ENCODE assay signal across 8 cellular contexts in the genomic region with DNA sequence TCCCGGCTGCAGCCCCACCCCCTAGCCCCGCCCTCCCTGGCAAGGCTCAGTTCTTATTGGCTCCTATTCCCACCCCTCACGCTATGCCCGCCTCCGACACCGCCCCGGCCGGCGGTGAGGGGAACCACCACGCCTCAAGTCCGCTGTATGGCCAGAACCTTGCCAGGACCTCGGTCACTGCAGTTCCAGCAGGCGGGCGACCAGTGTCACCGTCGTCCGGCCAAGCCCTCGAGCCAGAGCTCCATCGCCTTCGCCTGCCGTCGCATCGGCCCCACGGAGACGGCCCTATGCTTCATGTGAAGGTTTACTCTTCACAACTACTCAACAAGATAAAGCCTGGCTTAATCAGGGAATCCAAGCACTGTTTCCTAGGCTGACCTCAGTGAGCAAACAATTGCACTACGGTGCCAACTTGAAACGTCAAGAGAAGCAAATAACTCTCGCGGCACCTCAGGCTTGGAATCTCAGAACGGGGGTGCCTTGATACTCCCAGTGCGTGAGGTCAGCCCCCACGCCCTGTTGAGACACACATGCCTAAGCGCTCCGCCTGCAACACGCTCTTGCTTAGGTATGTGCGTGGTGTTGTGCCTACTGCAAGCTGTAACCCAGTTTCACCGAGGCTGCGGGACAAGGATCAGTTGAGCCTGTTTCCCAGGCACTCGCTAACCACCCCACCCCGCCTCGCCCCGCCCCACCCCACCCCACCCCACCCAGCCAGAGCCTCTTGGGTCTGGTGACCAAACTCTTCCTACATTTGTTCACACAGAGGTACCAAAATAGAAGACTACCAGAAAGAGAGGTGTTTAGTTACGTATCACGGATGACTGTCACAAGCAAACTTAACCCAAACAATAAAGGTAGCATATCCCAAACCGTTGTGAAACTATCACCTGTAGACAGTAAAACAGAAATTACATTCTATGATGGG. TPM values are rescaled to one million over a fixed set of nuclear protein-coding genes. Genes with fewer than 3 reads are reported as not detected.
A peak's percentile ranks its signal among the peaks of the same experiment; 100 is the strongest.
DNase-seq lines count a peak whose midpoint lies in the region; ATAC-seq and TF ChIP-seq lines count a peak whose summit lies in the region.

No MANE protein-coding gene starts in this region.

- H3K4me1 Mint-ChIP-seq in neural progenitor cell = peaks cover 4% of the 10 kb centered on the region
- peaks cover 9% of the 10 kb centered on the region for H3K4me1 Mint-ChIP-seq in stimulated activated naive CD8-positive, alpha-beta T cell treated with anti-CD3 and anti-CD28 coated beads, Interleukin-15, amount 100 ng/mL, for 72 hours

- H3K9ac ChIP-seq in neural progenitor cell = no peak overlapping the region

- no peaks in the 10 kb centered on the region for H3K9me3 Mint-ChIP-seq in neural progenitor cell
- H3K9me3 Mint-ChIP-seq in stimulated activated naive CD8-positive, alpha-beta T cell treated with anti-CD3 and anti-CD28 coated beads, Interleukin-15, amount 100 ng/mL, for 72 hours = no peaks in the 10 kb centered on the region

- peaks cover 8% of the 10 kb centered on the region for H3F3A ChIP-seq in neural progenitor cell (ENCODE audit: low read depth)

- no peaks in the 10 kb centered on the region for H3K9me3 ChIP-seq in RWPE2 (ENCODE audit: severe bottlenecking)
- no peaks in the 10 kb centered on the region for H3K9me3 ChIP-seq in neural progenitor cell (ENCODE audit: low read depth)

- peak overlapping the region; percentile 97 for H2AFZ ChIP-seq in neural progenitor cell (replicated peaks)

- no peak overlapping the region for H3K27ac Mint-ChIP-seq in neural progenitor cell
- peak overlapping the region in 1 of 2 donors; percentile 79 for H3K27ac Mint-ChIP-seq in stimulated activated naive CD8-positive, alpha-beta T cell treated with anti-CD3 and anti-CD28 coated beads, Interleukin-15, amount 100 ng/mL, for 72 hours

- H3K4me2 ChIP-seq in neural progenitor cell = peak overlapping the region; percentile 88

- no peaks in the 10 kb centered on the region for H3K36me3 ChIP-seq in RWPE2 (ENCODE audit: low read depth)
- no peaks in the 10 kb centered on the region for H3K36me3 ChIP-seq in neural progenitor cell

- H3K27me3 ChIP-seq in RWPE2 (ENCODE audit: insufficient read depth, poor library complexity, severe bottlenecking) = no peaks in the 10 kb centered on the region
- no peaks in the 10 kb centered on the region for H3K27me3 ChIP-seq in foreskin keratinocyte
- H3K27me3 ChIP-seq in neural progenitor cell = peaks cover 78% of the 10 kb centered on the region

- TF ChIP-seq CTCF in RWPE2 (IDR thresholded peaks at IDR 0.05; ENCODE audit: poor library complexity, severe bottlenecking) (no peak), foreskin keratinocyte (conservative IDR thresholded peaks at IDR 0.05) (no peak), neural progenitor cell (IDR thresholded peaks at IDR 0.05) (no peak)

- H3K4me3 Mint-ChIP-seq in neural progenitor cell = peak overlapping the region; percentile 90
- H3K4me3 Mint-ChIP-seq in stimulated activated naive CD8-positive, alpha-beta T cell treated with anti-CD3 and anti-CD28 coated beads, Interleukin-15, amount 100 ng/mL, for 72 hours = peak overlapping the region; percentile 92 to 94

- peak; percentile 99 for ATAC-seq in GM21576 (IDR thresholded peaks at IDR 0.05; ENCODE audit: unreplicated experiment)
- ATAC-seq in RWPE2 (ENCODE audit: low read depth) = peak; percentile 90
- ATAC-seq in foreskin keratinocyte = peak; percentile 89
- peak; percentile 97 for ATAC-seq in stimulated activated naive CD8-positive, alpha-beta T cell treated with anti-CD3 and anti-CD28 coated beads, Interleukin-15, amount 100 ng/mL, for 72 hours

- H3K79me2 ChIP-seq in neural progenitor cell (ENCODE audit: low read depth) = no peaks in the 10 kb centered on the region

- DNase-seq in DMS153 treated with DMSO at 0.1 percent for 48 hours (lab: John Stamatoyannopoulos, UW; ENCODE audit: unreplicated experiment) (peak; percentile 41), HuH-7 (ENCODE audit: low spot score) (peak; percentile 84), RWPE2 (ENCODE audit: low spot score) (peak; percentile 92), foreskin keratinocyte (peak; percentile 96 to 98), neural progenitor cell (ENCODE audit: low spot score) (peak; percentile 96)
- peak; percentile 77 for DNase-seq in activated gamma-delta T cell treated with anti-CD3 and anti-CD28 coated beads, Interleukin-2, amount 50 U/mL, for 16 hours (ENCODE audit: low read depth)
- peak in 1 of 2 donors; percentile 81 for DNase-seq in stimulated activated naive CD8-positive, alpha-beta T cell treated with anti-CD3 and anti-CD28 coated beads, Interleukin-15, amount 100 ng/mL, for 72 hours

- H3K27me3 Mint-ChIP-seq in neural progenitor cell (ENCODE audit: insufficient read depth, low read depth) = peaks cover 13% of the 10 kb centered on the region
- H3K27me3 Mint-ChIP-seq in stimulated activated naive CD8-positive, alpha-beta T cell treated with anti-CD3 and anti-CD28 coated beads, Interleukin-15, amount 100 ng/mL, for 72 hours = peaks cover 38% of the 10 kb centered on the region

- H3K36me3 Mint-ChIP-seq in neural progenitor cell = no peaks in the 10 kb centered on the region

- H4K20me1 ChIP-seq in neural progenitor cell (ENCODE audit: low read depth) = no peaks in the 10 kb centered on the region

- H3K4me1 ChIP-seq in RWPE2 (ENCODE audit: insufficient read depth, poor library complexity, severe bottlenecking) (peaks cover 9% of the 10 kb centered on the region), foreskin keratinocyte (peaks cover 8% of the 10 kb centered on the region), neural progenitor cell (no peaks in the 10 kb centered on the region)

- H3K4me3 ChIP-seq in RWPE2 (ENCODE audit: severe bottlenecking) (peak overlapping the region; percentile 66), neural progenitor cell (peak overlapping the region; percentile 58)

- peak overlapping the region; percentile 82 for H3K27ac ChIP-seq in RWPE2 (ENCODE audit: poor library complexity, severe bottlenecking)
- peak overlapping the region; percentile 100 for H3K27ac ChIP-seq in foreskin keratinocyte
- no peak overlapping the region for H3K27ac ChIP-seq in neural progenitor cell

RNA-seq across cellular contexts. Expression of a gene that starts 0.5 kb away (rescaled TPM):
- total RNA-seq in foreskin keratinocyte (6.1 and 6.9 TPM in 2 replicates), neural progenitor cell (ENCODE audit: low replicate concordance) (0.62 and 0.73 TPM in 2 replicates)
- 1.9 and 2.6 TPM in 2 replicates for polyA plus RNA-seq in foreskin keratinocyte

RNA-seq across cellular contexts. Expression of a gene that starts 25.0 kb away (rescaled TPM):
- not detected in 2 replicates for total RNA-seq in foreskin keratinocyte
- polyA plus RNA-seq in foreskin keratinocyte = not detected in 2 replicates
- not detected in 2 replicates for total RNA-seq in neural progenitor cell (ENCODE audit: low replicate concordance)

RNA-seq across cellular contexts. Expression of a gene that starts 46.2 kb away (rescaled TPM):
- total RNA-seq in foreskin keratinocyte (64.0 and 64.5 TPM in 2 replicates), neural progenitor cell (ENCODE audit: low replicate concordance) (111 and 169 TPM in 2 replicates)
- 20.9 and 24.3 TPM in 2 replicates for polyA plus RNA-seq in foreskin keratinocyte
